ENCODE assay signal across 1 cellular context in genomic region chr17:31009036-31009702, GRCh38.
TF ChIP-seq lines count a peak whose summit lies in the region.

No MANE protein-coding gene starts in this region.

TF ChIP-seq in WTC11, 78 proteins besides CTCF, POLR2A, EP300 and RAD21:
- TF ChIP-seq, protein P1, sequence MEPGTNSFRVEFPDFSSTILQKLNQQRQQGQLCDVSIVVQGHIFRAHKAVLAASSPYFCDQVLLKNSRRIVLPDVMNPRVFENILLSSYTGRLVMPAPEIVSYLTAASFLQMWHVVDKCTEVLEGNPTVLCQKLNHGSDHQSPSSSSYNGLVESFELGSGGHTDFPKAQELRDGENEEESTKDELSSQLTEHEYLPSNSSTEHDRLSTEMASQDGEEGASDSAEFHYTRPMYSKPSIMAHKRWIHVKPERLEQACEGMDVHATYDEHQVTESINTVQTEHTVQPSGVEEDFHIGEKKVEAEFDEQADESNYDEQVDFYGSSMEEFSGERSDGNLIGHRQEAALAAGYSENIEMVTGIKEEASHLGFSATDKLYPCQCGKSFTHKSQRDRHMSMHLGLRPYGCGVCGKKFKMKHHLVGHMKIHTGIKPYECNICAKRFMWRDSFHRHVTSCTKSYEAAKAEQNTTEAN (CRISPR knock-in tag; IDR thresholded peaks at IDR 0.05): peak; percentile 73; the same call in 1 of the 2 replicates
TF ChIP-seq in WTC11: peak in this region for 1; not testable (repeated sequence) for 77.
